ENCODE assay signal across 17 cellular contexts in the genomic region with DNA sequence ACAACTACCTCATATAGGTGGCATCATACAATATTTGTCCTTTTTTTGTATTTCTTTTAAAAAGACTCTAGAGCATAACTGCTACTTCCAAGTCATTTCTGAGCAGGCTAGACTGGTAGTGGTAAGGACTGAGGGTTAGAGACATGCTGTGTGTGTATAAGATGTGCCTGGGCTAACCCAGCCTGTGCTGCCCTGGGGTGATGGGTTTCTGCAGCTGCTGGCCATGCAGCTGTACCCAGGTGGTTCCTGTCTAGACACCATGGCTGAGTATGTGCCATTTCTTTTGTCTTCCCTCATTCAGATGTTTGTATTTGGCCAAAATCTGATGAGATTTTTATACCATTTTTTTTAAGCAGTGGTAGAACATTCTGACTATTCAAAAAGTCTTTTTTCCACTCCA. TPM values are rescaled to one million over a fixed set of nuclear protein-coding genes. Genes with fewer than 3 reads are reported as not detected.
DNase-seq lines count a peak whose midpoint lies in the region; ATAC-seq and TF ChIP-seq lines count a peak whose summit lies in the region.
"Had no signal": no experiment of that assay in that cellular context is flagged by ENCODE, and none has a peak within 500 bp of the region (broad histone marks: within the 10 kb centered on the region; RNA-seq: fewer than 3 reads in every experiment).

No MANE protein-coding gene starts in this region.

- ATAC-seq in DND-41 (ENCODE audit: insufficient read depth, low read depth) (peak; percentile 73), GM18519 (IDR thresholded peaks at IDR 0.05; ENCODE audit: low FRiP score, unreplicated experiment) (no peak), HG03159 (IDR thresholded peaks at IDR 0.05; ENCODE audit: unreplicated experiment) (no peak)
- ATAC-seq: T-cell had no signal

- no peaks in the 10 kb centered on the region for H3K9me3 ChIP-seq in DND-41 (ENCODE audit: insufficient read depth, low read length, severe bottlenecking)
- H3K9me3 ChIP-seq in HAP-1 = no peaks in the 10 kb centered on the region

- H3K79me2 ChIP-seq in DND-41 (ENCODE audit: insufficient read depth, low read length) = no peaks in the 10 kb centered on the region

- H3K27ac ChIP-seq in DND-41 (ENCODE audit: low read length) = no peak overlapping the region
- H3K27ac ChIP-seq: PC-9 had no signal

- H3K27me3 ChIP-seq in DND-41 (ENCODE audit: insufficient read depth, low read length, poor library complexity) (no peaks in the 10 kb centered on the region), HAP-1 (ENCODE audit: low read depth) (no peaks in the 10 kb centered on the region)

- no peak for DNase-seq in DND-41
- DNase-seq in NCI-H774 (lab: John Stamatoyannopoulos, UW) = peak; percentile 30
- peak; percentile 78 for DNase-seq in dermis blood vessel endothelial cell
- DNase-seq in pulmonary artery endothelial cell (ENCODE audit: low read depth, low spot score) = peak; percentile 64
- no peak for DNase-seq in HAP-1 (ENCODE audit: low spot score in 2 of 2)
- DNase-seq: DMS53, Kasumi-1, NCI-H1048, NCI-H1417 treated with DMSO at 0.1 percent for 48 hours, NCI-H1930, NCI-H2171 treated with DMSO at 0.1 percent for 48 hours, NCI-H524 treated with DMSO at 0.1 percent for 48 hours, PC-9, SIG-M5, T-cell had no signal

- no peak overlapping the region for H3K9ac ChIP-seq in DND-41 (ENCODE audit: low read depth, low read length)

- no peak overlapping the region for H3K4me2 ChIP-seq in DND-41 (ENCODE audit: insufficient read depth, low read length)
- H3K4me2 ChIP-seq: PC-9 had no signal

- no peak for TF ChIP-seq CTCF in DND-41 (IDR thresholded peaks at IDR 0.05; ENCODE audit: borderline replicate concordance, extremely low read depth, low read length, poor library complexity, severe bottlenecking)

- in situ Hi-C loops in HAP-1 (cut with MboI; ENCODE audit: low sequenced_read_pairs) = no loop called here

- H3K4me3 ChIP-seq in DND-41 (ENCODE audit: low read depth in 1 of 2, low read length in 2 of 2) = no peak overlapping the region
- no peak overlapping the region for H3K4me3 ChIP-seq in HAP-1
- H3K4me3 ChIP-seq: PC-9 had no signal

- H3K36me3 ChIP-seq in DND-41 (ENCODE audit: insufficient read depth, low read length) = no peaks in the 10 kb centered on the region
- no peaks in the 10 kb centered on the region for H3K36me3 ChIP-seq in HAP-1 (replicated peaks)

- H3K4me1 ChIP-seq in DND-41 (ENCODE audit: insufficient read depth, low read length) (no peaks in the 10 kb centered on the region), HAP-1 (peaks cover 5% of the 10 kb centered on the region)

- H2AFZ ChIP-seq in DND-41 (ENCODE audit: low read depth, low read length) = no peak overlapping the region
- H2AFZ ChIP-seq: PC-9 had no signal

- H4K20me1 ChIP-seq in DND-41 (ENCODE audit: insufficient read depth, low read length) = no peaks in the 10 kb centered on the region

RNA-seq across cellular contexts. Expression of gene MERTK, which starts 40.0 kb away (rescaled TPM):
- total RNA-seq in dermis blood vessel endothelial cell (25.0 and 28.9 TPM in 2 replicates), pulmonary artery endothelial cell (25.0 and 33.6 TPM in 2 replicates)

RNA-seq across cellular contexts. Expression of gene ANAPC1, which starts 54.4 kb away (rescaled TPM):
- total RNA-seq in dermis blood vessel endothelial cell = 80.2 and 83.0 TPM in 2 replicates
- total RNA-seq in pulmonary artery endothelial cell = 77.4 and 104 TPM in 2 replicates

Comparison
In these comparisons a context has a peak if more than half of its experiments do, and no peak if none do; other contexts are left out.
1. DNase-seq: peak in NCI-H774 (single experiment), dermis blood vessel endothelial cell (single experiment) and pulmonary artery endothelial cell (single experiment); none in DND-41 (single experiment) and HAP-1 (0 of 2).